ENCODE assay signal across 9 cellular contexts in the genomic region with DNA sequence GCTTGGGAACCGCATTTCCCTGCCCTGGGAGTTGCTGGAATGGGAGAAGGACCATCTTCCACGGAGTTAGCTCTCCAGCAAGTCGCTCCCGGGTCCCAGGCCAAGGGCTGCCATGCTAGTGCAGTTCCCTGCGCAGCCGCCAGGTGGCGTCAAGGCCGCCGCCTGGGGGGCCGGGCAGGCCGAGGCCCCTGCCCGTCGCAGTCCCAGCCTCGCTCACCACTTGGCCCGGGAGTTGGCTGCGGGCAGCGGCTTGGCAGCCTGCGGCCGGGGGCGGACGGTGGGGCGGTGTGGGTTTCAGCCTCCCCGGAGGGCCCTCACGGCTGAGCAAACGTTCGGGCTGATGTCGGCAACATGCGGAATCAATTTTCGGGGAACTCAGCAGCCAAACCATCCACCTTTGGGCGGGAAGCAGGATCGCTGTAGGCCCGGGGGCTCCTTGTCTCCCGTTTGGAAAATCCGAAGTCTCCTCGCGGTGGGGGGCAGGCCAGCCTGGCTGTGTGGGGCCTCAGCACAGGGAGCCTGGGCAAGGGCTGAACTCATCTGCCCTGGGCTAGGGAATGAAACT.
DNase-seq lines count a peak whose midpoint lies in the region; ATAC-seq, FAIRE-seq and TF ChIP-seq lines count a peak whose summit lies in the region.
"Had no signal": no experiment of that assay in that cellular context is flagged by ENCODE, and none has a peak within 500 bp of the region (broad histone marks: within the 10 kb centered on the region; RNA-seq: fewer than 3 reads in every experiment).

No MANE protein-coding gene starts in this region.

- peaks cover 3% of the 10 kb centered on the region for H3K27me3 Mint-ChIP-seq in activated naive CD8-positive, alpha-beta T cell treated with anti-CD3 and anti-CD28 coated beads, Interleukin-2, amount 50 U/mL, for 24 hours
- H3K27me3 Mint-ChIP-seq in naive thymus-derived CD8-positive, alpha-beta T cell = peaks cover 0 to 13% (median 11%) of the 10 kb centered on the region in 5 donors

- H3K4me1 Mint-ChIP-seq in activated naive CD8-positive, alpha-beta T cell treated with anti-CD3 and anti-CD28 coated beads, Interleukin-2, amount 50 U/mL, for 24 hours = no peaks in the 10 kb centered on the region
- peaks cover 0 to 1% (median 0%) of the 10 kb centered on the region in 4 donors for H3K4me1 Mint-ChIP-seq in naive thymus-derived CD8-positive, alpha-beta T cell

- CTCF ChIA-PET in GM10248 (lab: Yijun Ruan, JAX) = interaction anchor here (0.5 to 2.8 kb wide), 19 partner anchors 9 to 672 kb away, joined by 3 to 17 read pairs (median 4); no protein-coding TSS in a partner anchor

- TF ChIP-seq EP300 in upper lobe of left lung (IDR thresholded peaks at IDR 0.05) = no peak

- H3K9me3 ChIP-seq in keratinocyte (ENCODE audit: control insufficient read depth, low read depth, low read length) = no peaks in the 10 kb centered on the region
- H3K9me3 ChIP-seq in upper lobe of left lung = no peaks in the 10 kb centered on the region

- no peaks in the 10 kb centered on the region for H3K9me1 ChIP-seq in keratinocyte (ENCODE audit: control insufficient read depth, extremely low read depth, insufficient read depth, low read length)

- H3K36me3 ChIP-seq in keratinocyte (ENCODE audit: control insufficient read depth in 2 of 2, extremely low read depth in 1 of 2, insufficient read depth in 2 of 2, low read length in 2 of 2) (no peaks in the 10 kb centered on the region), upper lobe of left lung (no peaks in the 10 kb centered on the region)

- no peaks in the 10 kb centered on the region for H3K27me3 ChIP-seq in keratinocyte (ENCODE audit: control insufficient read depth, extremely low read depth, insufficient read depth, low read length)
- H3K27me3 ChIP-seq in upper lobe of left lung = no peaks in the 10 kb centered on the region

- FAIRE-seq in keratinocyte (lab: Jason Lieb, UNC) (no peak), RCC 7860 (lab: Jason Lieb, UNC) (no peak)

- H3K36me3 Mint-ChIP-seq in activated naive CD8-positive, alpha-beta T cell treated with anti-CD3 and anti-CD28 coated beads, Interleukin-2, amount 50 U/mL, for 24 hours (ENCODE audit: low read depth) = no peaks in the 10 kb centered on the region
- no peaks in the 10 kb centered on the region for H3K36me3 Mint-ChIP-seq in naive thymus-derived CD8-positive, alpha-beta T cell
- H3K36me3 Mint-ChIP-seq: natural killer cell treated with Interleukin-12 subunit alpha and Interleukin-12 subunit beta and Interleukin-15 and Interleukin-18, amount 100 ng/mL, for 72 hours had no signal

- WGBS in upper lobe of left lung, 2 donors = 70 to 79% methylated on average over 11 to 32 of the region's 36 CpGs

- no peak overlapping the region for H3K27ac ChIP-seq in keratinocyte (ENCODE audit: control insufficient read depth, insufficient read depth, low read length)
- no peak overlapping the region for H3K27ac ChIP-seq in upper lobe of left lung

- no peaks in the 10 kb centered on the region for H3K79me2 ChIP-seq in keratinocyte (ENCODE audit: control insufficient read depth, insufficient read depth, low read length)

- no peak for TF ChIP-seq POLR2A in upper lobe of left lung (IDR thresholded peaks at IDR 0.05)

- no peaks in the 10 kb centered on the region for H4K20me1 ChIP-seq in keratinocyte (ENCODE audit: control insufficient read depth, extremely low read depth, insufficient read depth, low read length)

- H3K9ac ChIP-seq in keratinocyte (ENCODE audit: control insufficient read depth, extremely low read depth, insufficient read depth, low read length) = no peak overlapping the region

- no peak overlapping the region for H3K4me3 ChIP-seq in keratinocyte (ENCODE audit: control insufficient read depth in 2 of 3, extremely low read depth in 1 of 3, insufficient read depth in 2 of 3, low read depth in 1 of 3, low read length in 3 of 3)
- H3K4me3 ChIP-seq in upper lobe of left lung = no peak overlapping the region

- POLR2A ChIA-PET in GM10248 (lab: Yijun Ruan, JAX) = no interaction called here
- POLR2A ChIA-PET in naive thymus-derived CD8-positive, alpha-beta T cell (lab: Charles Lee) = no interaction called here

- dilution Hi-C loops in keratinocyte (cut with MboI; ENCODE audit: extremely low pct_ligation_motif_present, low sequenced_read_pairs) = no loop called here

- no peak overlapping the region for H3K27ac Mint-ChIP-seq in activated naive CD8-positive, alpha-beta T cell treated with anti-CD3 and anti-CD28 coated beads, Interleukin-2, amount 50 U/mL, for 24 hours
- no peak overlapping the region for H3K27ac Mint-ChIP-seq in naive thymus-derived CD8-positive, alpha-beta T cell
- H3K27ac Mint-ChIP-seq: natural killer cell treated with Interleukin-12 subunit alpha and Interleukin-12 subunit beta and Interleukin-15 and Interleukin-18, amount 100 ng/mL, for 72 hours had no signal

- peak; percentile 68 for TF ChIP-seq CTCF in GM10248 (IDR thresholded peaks at IDR 0.05; ENCODE audit: control extremely low read depth, extremely low read depth, low read depth, missing control alignments)
- peak; percentile 32 to 54 (median 32) for TF ChIP-seq CTCF in keratinocyte (optimal IDR thresholded peaks at IDR 0.05 in 1 of 3, IDR thresholded peaks at IDR 0.05 in 1 of 3, conservative IDR thresholded peaks at IDR 0.05 in 1 of 3; ENCODE audit: extremely low read depth in 1 of 3, insufficient read depth in 2 of 3, low read length in 3 of 3)
- TF ChIP-seq CTCF in upper lobe of left lung (IDR thresholded peaks at IDR 0.05) = peak; percentile 72 to 85 (median 80)

- no peaks in the 10 kb centered on the region for H3K4me1 ChIP-seq in keratinocyte (ENCODE audit: control insufficient read depth, extremely low read depth, insufficient read depth, low read length)
- no peaks in the 10 kb centered on the region for H3K4me1 ChIP-seq in upper lobe of left lung

- peaks cover 4% of the 10 kb centered on the region for H3K9me3 Mint-ChIP-seq in activated naive CD8-positive, alpha-beta T cell treated with anti-CD3 and anti-CD28 coated beads, Interleukin-2, amount 50 U/mL, for 24 hours
- peaks cover 0 to 9% (median 2%) of the 10 kb centered on the region in 9 donors for H3K9me3 Mint-ChIP-seq in naive thymus-derived CD8-positive, alpha-beta T cell

- H2AFZ ChIP-seq in keratinocyte (ENCODE audit: control insufficient read depth, low read length) = no peak overlapping the region

- no peak overlapping the region for H3K4me3 Mint-ChIP-seq in activated naive CD8-positive, alpha-beta T cell treated with anti-CD3 and anti-CD28 coated beads, Interleukin-2, amount 50 U/mL, for 24 hours
- H3K4me3 Mint-ChIP-seq in naive thymus-derived CD8-positive, alpha-beta T cell = no peak overlapping the region
- H3K4me3 Mint-ChIP-seq: natural killer cell treated with Interleukin-12 subunit alpha and Interleukin-12 subunit beta and Interleukin-15 and Interleukin-18, amount 100 ng/mL, for 72 hours had no signal

- peak; percentile 80 for ATAC-seq in HG02759 (IDR thresholded peaks at IDR 0.05; ENCODE audit: unreplicated experiment)
- ATAC-seq in activated naive CD8-positive, alpha-beta T cell treated with anti-CD3 and anti-CD28 coated beads, Interleukin-2, amount 50 U/mL, for 24 hours = peak; percentile 41
- ATAC-seq in upper lobe of left lung (ENCODE audit: low FRiP score in 2 of 2) = peak in 1 of 2 donors; percentile 75
- ATAC-seq in naive thymus-derived CD8-positive, alpha-beta T cell = no peak

- H3K4me2 ChIP-seq in keratinocyte (ENCODE audit: control insufficient read depth, extremely low read depth, insufficient read depth, low read depth, low read length) = no peak overlapping the region

- peak; percentile 78 for DNase-seq in GM10248 (ENCODE audit: extremely low spot score)
- peak; percentile 32 for DNase-seq in activated naive CD8-positive, alpha-beta T cell treated with anti-CD3 and anti-CD28 coated beads, Interleukin-2, amount 50 U/mL, for 24 hours
- no peak for DNase-seq in keratinocyte (ENCODE audit: low read depth, low spot score)
- DNase-seq in upper lobe of left lung = peak in 1 of 2 donors; percentile 88
- DNase-seq in naive thymus-derived CD8-positive, alpha-beta T cell = no peak
- DNase-seq in NCI-H82 (lab: John Stamatoyannopoulos, UW) = no peak
- DNase-seq in RCC 7860 (ENCODE audit: low spot score) = no peak

Comparison
In these comparisons a context has a peak if more than half of its experiments do, and no peak if none do; other contexts are left out.
1. DNase-seq: peak in GM10248 (single experiment) and activated naive CD8-positive, alpha-beta T cell treated with anti-CD3 and anti-CD28 coated beads, Interleukin-2, amount 50 U/mL, for 24 hours (single experiment); none in keratinocyte (single experiment), naive thymus-derived CD8-positive, alpha-beta T cell (0 of 10), NCI-H82 (single experiment) and RCC 7860 (single experiment).
2. ATAC-seq: peak in HG02759 (single experiment) and activated naive CD8-positive, alpha-beta T cell treated with anti-CD3 and anti-CD28 coated beads, Interleukin-2, amount 50 U/mL, for 24 hours (single experiment); none in naive thymus-derived CD8-positive, alpha-beta T cell (0 of 2).
3. Peak in every context shown above with its lines, with median percentiles within 50 percentile points of each other: CTCF ChIP-seq.